In genomic region chr12:130796985-130797686, GRCh38 we compare ENCODE assay signal across 9 cellular contexts. TPM values are rescaled to one million over a fixed set of nuclear protein-coding genes. Genes with fewer than 3 reads are reported as not detected.
DNase-seq lines count a peak whose midpoint lies in the region; ATAC-seq lines count a peak whose summit lies in the region.
"Had no signal": no experiment of that assay in that cellular context is flagged by ENCODE, and none has a peak within 500 bp of the region (broad histone marks: within the 10 kb centered on the region; RNA-seq: fewer than 3 reads in every experiment).

No MANE protein-coding gene starts in this region.

- no peak for DNase-seq in activated T-cell treated with anti-CD3 and anti-CD28 coated beads, Interleukin-2, amount 50 U/mL, for 4 hours
- DNase-seq in stimulated activated CD4-positive, alpha-beta T cell treated with anti-CD3 and anti-CD28 coated beads, Interleukin-1b, Interleukin-23, amount 100 ng/mL, for 24 hours (ENCODE audit: low read depth in 4 of 4, low spot score in 1 of 4), result peak in 3 of 4 experiments; percentile 10 to 41 (median 27)
- DNase-seq in ureter (ENCODE audit: low spot score) (no peak), GM19238 (ENCODE audit: insufficient read length, low spot score) (no peak), germinal center (ENCODE audit: low spot score) (no peak)
- DNase-seq: stimulated activated naive B cell treated with anti-CD40 and anti-IgM and Interleukin-4, amounts not matched to agents 10 μg/mL and 1 μg/mL and 100 μg/mL, for 72 hours had no signal

- peaks cover 42% of the 10 kb centered on the region for H3K36me3 Mint-ChIP-seq in activated T-cell treated with anti-CD3 and anti-CD28 coated beads, Interleukin-2, amount 50 U/mL, for 4 hours (ENCODE audit: insufficient read depth)

- no peaks in the 10 kb centered on the region for H3K9me3 Mint-ChIP-seq in activated T-cell treated with anti-CD3 and anti-CD28 coated beads, Interleukin-2, amount 50 U/mL, for 4 hours
- H3K9me3 Mint-ChIP-seq: stimulated activated naive B cell treated with anti-CD40 and anti-IgM and Interleukin-4, amounts not matched to agents 10 μg/mL and 1 μg/mL and 100 μg/mL, for 72 hours had no signal

- no peaks in the 10 kb centered on the region for H3K27me3 Mint-ChIP-seq in activated T-cell treated with anti-CD3 and anti-CD28 coated beads, Interleukin-2, amount 50 U/mL, for 4 hours (ENCODE audit: low read depth)
- H3K27me3 Mint-ChIP-seq: stimulated activated naive B cell treated with anti-CD40 and anti-IgM and Interleukin-4, amounts not matched to agents 10 μg/mL and 1 μg/mL and 100 μg/mL, for 72 hours had no signal

- peak overlapping the region; percentile 64 for H3K4me3 Mint-ChIP-seq in activated T-cell treated with anti-CD3 and anti-CD28 coated beads, Interleukin-2, amount 50 U/mL, for 4 hours
- H3K4me3 Mint-ChIP-seq: stimulated activated naive B cell treated with anti-CD40 and anti-IgM and Interleukin-4, amounts not matched to agents 10 μg/mL and 1 μg/mL and 100 μg/mL, for 72 hours had no signal

- H3K4me1 Mint-ChIP-seq in activated T-cell treated with anti-CD3 and anti-CD28 coated beads, Interleukin-2, amount 50 U/mL, for 4 hours (ENCODE audit: low read depth), result peaks cover 12% of the 10 kb centered on the region
- H3K4me1 Mint-ChIP-seq: stimulated activated naive B cell treated with anti-CD40 and anti-IgM and Interleukin-4, amounts not matched to agents 10 μg/mL and 1 μg/mL and 100 μg/mL, for 72 hours had no signal

- peak; percentile 56 for ATAC-seq in GM18873 (IDR thresholded peaks at IDR 0.05; ENCODE audit: low FRiP score, unreplicated experiment)
- peak; percentile 81 for ATAC-seq in HG03095 (IDR thresholded peaks at IDR 0.05; ENCODE audit: unreplicated experiment)
- peak; percentile 96 to 98 for ATAC-seq in activated T-cell treated with anti-CD3 and anti-CD28 coated beads, Interleukin-2, amount 50 U/mL, for 4 hours
- no peak for ATAC-seq in HG02763 (IDR thresholded peaks at IDR 0.05; ENCODE audit: unreplicated experiment)

RNA-seq across cellular contexts. Expression of gene STX2, which starts 41.9 kb away (rescaled TPM):
- total RNA-seq in activated T-cell treated with anti-CD3 and anti-CD28 coated beads, Interleukin-2, amount 50 U/mL, for 4 hours, result 10 to 100 TPM; 12.2 to 13.4 (median 12.7) TPM
- total RNA-seq in ureter, result 12.4 TPM

Comparison
In these comparisons a context has a peak if more than half of its experiments do, and no peak if none do; other contexts are left out.
1. DNase-seq: peak in stimulated activated CD4-positive, alpha-beta T cell treated with anti-CD3 and anti-CD28 coated beads, Interleukin-1b, Interleukin-23, amount 100 ng/mL, for 24 hours (3 of 4); none in activated T-cell treated with anti-CD3 and anti-CD28 coated beads, Interleukin-2, amount 50 U/mL, for 4 hours (single experiment), ureter (single experiment), GM19238 (single experiment) and germinal center (single experiment).